13 cellular contexts compared by ENCODE assay signal in genomic region chr5:116675628-116675910, GRCh38.
DNase-seq lines count a peak whose midpoint lies in the region; TF ChIP-seq lines count a peak whose summit lies in the region.
"Had no signal": no experiment of that assay in that cellular context is flagged by ENCODE, and none has a peak within 500 bp of the region (broad histone marks: within the 10 kb centered on the region; RNA-seq: fewer than 3 reads in every experiment).

No MANE protein-coding gene starts in this region.

- H4K20me1 ChIP-seq in smooth muscle cell (ENCODE audit: low read depth), result no peaks in the 10 kb centered on the region
- H4K20me1 ChIP-seq: BLaER1 had no signal

- H3K4me3 ChIP-seq in smooth muscle cell, result no peak overlapping the region
- H3K4me3 ChIP-seq in BE2C (ENCODE audit: low read depth, low read length), result no peak overlapping the region
- H3K4me3 ChIP-seq: BLaER1, HAP-1 had no signal

- WGBS in smooth muscle cell (ENCODE audit: low lambda C conversion rate), result 83% methylated on average over 4 of the region's 4 CpGs

- H3K4me2 ChIP-seq in smooth muscle cell, result no peak overlapping the region
- H3K4me2 ChIP-seq: BLaER1 had no signal

- H3K36me3 ChIP-seq in smooth muscle cell (ENCODE audit: low read depth) (no peaks in the 10 kb centered on the region), BE2C (no peaks in the 10 kb centered on the region)
- H3K36me3 ChIP-seq: BLaER1, HAP-1 had no signal

- H3K79me2 ChIP-seq in smooth muscle cell (ENCODE audit: low read depth), result no peaks in the 10 kb centered on the region

- H3K9me3 ChIP-seq in smooth muscle cell (replicated peaks; ENCODE audit: low read depth) (no peaks in the 10 kb centered on the region), BE2C (no peaks in the 10 kb centered on the region)
- H3K9me3 ChIP-seq: BLaER1, HAP-1 had no signal

- no peaks in the 10 kb centered on the region for H3K27me3 ChIP-seq in smooth muscle cell (ENCODE audit: low read depth)
- no peaks in the 10 kb centered on the region for H3K27me3 ChIP-seq in BE2C
- H3K27me3 ChIP-seq: BLaER1 had no signal

- no peaks in the 10 kb centered on the region for H3F3A ChIP-seq in smooth muscle cell (ENCODE audit: low read depth)

- peak; percentile 36 for DNase-seq in COLO829 (ENCODE audit: low spot score)
- DNase-seq in fibroblast of peridontal ligament (ENCODE audit: extremely low read depth), result peak; percentile 52
- DNase-seq in pons (ENCODE audit: low spot score), result peak; percentile 38
- no peak for DNase-seq in foreskin melanocyte
- no peak for DNase-seq in smooth muscle cell (lab: John Stamatoyannopoulos, UW; ENCODE audit: unreplicated experiment)
- DNase-seq in BE2C, result no peak
- no peak for DNase-seq in activated CD4-positive, alpha-beta T cell treated with anti-CD3 and anti-CD28 coated beads for 4 hours
- DNase-seq: CD8-positive, alpha-beta memory T cell; DMS 273 treated with DMSO at 0.1 percent for 48 hours had no signal

- H3K9ac ChIP-seq in smooth muscle cell (ENCODE audit: low read depth), result no peak overlapping the region
- H3K9ac ChIP-seq: BLaER1 had no signal

- H2AFZ ChIP-seq in smooth muscle cell (ENCODE audit: low read depth), result no peak overlapping the region

- TF ChIP-seq CTCF in smooth muscle cell (IDR thresholded peaks at IDR 0.05; ENCODE audit: borderline replicate concordance, insufficient read depth, poor library complexity, severe bottlenecking), result no peak
- no peak for TF ChIP-seq CTCF in BE2C (IDR thresholded peaks at IDR 0.05; ENCODE audit: low read depth, low read length)

- peak overlapping the region; percentile 50 for H3K27ac ChIP-seq in angular gyrus (ENCODE audit: low read depth, low read length)
- H3K27ac ChIP-seq in smooth muscle cell (ENCODE audit: low read depth), result no peak overlapping the region
- H3K27ac ChIP-seq: 22Rv1, BLaER1 had no signal

- H3K4me1 ChIP-seq in smooth muscle cell (ENCODE audit: low read depth), result no peaks in the 10 kb centered on the region
- H3K4me1 ChIP-seq in BE2C, result no peaks in the 10 kb centered on the region
- H3K4me1 ChIP-seq: BLaER1, HAP-1 had no signal

Comparison
In these comparisons a context has a peak if more than half of its experiments do, and no peak if none do; other contexts are left out.
1. DNase-seq: peak in COLO829 (single experiment), fibroblast of peridontal ligament (single experiment) and pons (single experiment); none in foreskin melanocyte (single experiment), smooth muscle cell (single experiment), BE2C (single experiment) and activated CD4-positive, alpha-beta T cell treated with anti-CD3 and anti-CD28 coated beads for 4 hours (0 of 2).